ENCODE assay signal across 8 cellular contexts in the genomic region with DNA sequence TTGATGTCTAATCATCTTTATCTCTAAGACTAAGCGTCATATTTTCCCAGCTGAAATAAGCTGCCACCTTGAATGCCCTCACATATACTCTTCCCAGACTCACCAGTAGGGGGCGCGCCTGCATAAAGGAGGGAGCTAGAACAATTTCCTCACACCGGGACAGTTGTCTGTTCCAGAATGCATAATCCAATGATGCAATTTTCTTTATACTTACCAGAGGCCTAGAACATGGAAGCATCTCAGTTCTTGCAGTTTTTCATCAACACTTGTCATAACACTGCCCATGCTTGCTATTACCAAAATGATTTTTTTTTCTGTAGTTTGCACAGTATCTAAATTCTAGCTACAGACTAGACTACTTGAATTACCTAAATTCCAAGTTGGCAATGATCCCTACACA.
DNase-seq lines count a peak whose midpoint lies in the region; ATAC-seq and TF ChIP-seq lines count a peak whose summit lies in the region.

No MANE protein-coding gene starts in this region.

- H3K27me3 ChIP-seq in left lung = no peaks in the 10 kb centered on the region

- H3K9me3 Mint-ChIP-seq in chondrocyte (ENCODE audit: low read depth) = no peaks in the 10 kb centered on the region

- H3K27ac ChIP-seq in left lung = no peak overlapping the region

- H3K36me3 Mint-ChIP-seq in chondrocyte (ENCODE audit: low read depth) = no peaks in the 10 kb centered on the region

- H3K4me3 Mint-ChIP-seq in chondrocyte (ENCODE audit: unreplicated experiment) = no peak overlapping the region

- intact Hi-C loops in left lung (cut with DNase I) = loop anchor here in 1 of 2 donors (5.0 kb wide), 1 partner anchor 213 kb away; no protein-coding TSS in a partner anchor

- no peaks in the 10 kb centered on the region for H3K4me1 ChIP-seq in left lung

- TF ChIP-seq CTCF in GM12864 (IDR thresholded peaks at IDR 0.05; ENCODE audit: low read depth, low read length, missing control alignments) (peak; percentile 75), chondrocyte (IDR thresholded peaks at IDR 0.05) (peak; percentile 97), left lung (IDR thresholded peaks at IDR 0.05) (peak; percentile 86 to 89)

- peak; percentile 7 for DNase-seq in GM12864 (ENCODE audit: low read depth)
- DNase-seq in NCI-H2196 treated with DMSO at 0.1 percent for 48 hours (lab: John Stamatoyannopoulos, UW; ENCODE audit: unreplicated experiment) = peak; percentile 73
- peak; percentile 52 to 67 for DNase-seq in activated CD4-positive, alpha-beta T cell treated with anti-CD3 and anti-CD28 coated beads for 24 hours (ENCODE audit: low read depth in 2 of 2)
- DNase-seq in chondrocyte (ENCODE audit: low spot score) = no peak
- DNase-seq in left lung = peak; percentile 79 to 89
- DNase-seq in stimulated activated CD4-positive, alpha-beta T cell treated with anti-CD3 and anti-CD28 coated beads, Interleukin-4, amount 100 ng/mL, for 48 hours (ENCODE audit: low read depth in 2 of 2) = peak; percentile 67 to 82

- H3K4me1 Mint-ChIP-seq in chondrocyte (ENCODE audit: low read depth) = peaks cover 9% of the 10 kb centered on the region

- peak overlapping the region; percentile 32 for H3K27ac Mint-ChIP-seq in chondrocyte (ENCODE audit: unreplicated experiment)

- H3K36me3 ChIP-seq in left lung = no peaks in the 10 kb centered on the region

- ATAC-seq in HG02973 (IDR thresholded peaks at IDR 0.05; ENCODE audit: unreplicated experiment) = peak; percentile 66
- ATAC-seq in left lung = peak; percentile 99
- no peak for ATAC-seq in HG02938 (IDR thresholded peaks at IDR 0.05; ENCODE audit: unreplicated experiment)

- H3K27me3 Mint-ChIP-seq in chondrocyte (ENCODE audit: low read depth) = no peaks in the 10 kb centered on the region

- no peaks in the 10 kb centered on the region for H3K9me3 ChIP-seq in left lung

- no peak overlapping the region for H3K4me3 ChIP-seq in GM12864 (ENCODE audit: low read depth, low read length)
- no peak overlapping the region for H3K4me3 ChIP-seq in left lung
